In genomic region chr3:121064121-121064520, GRCh38 we compare ENCODE assay signal across 2 cellular contexts.
TF ChIP-seq lines count a peak whose summit lies in the region.

No MANE protein-coding gene starts in this region.

TF ChIP-seq in HCT116, 20 proteins besides CTCF, POLR2A, EP300 and RAD21:
- TF ChIP-seq REST (IDR thresholded peaks at IDR 0.05; ENCODE audit: low read depth) (no peak), SP1 (IDR thresholded peaks at IDR 0.05; ENCODE audit: low read depth) (no peak), ZNF274 (IDR thresholded peaks at IDR 0.05; ENCODE audit: low read depth, low read length) (no peak), CBX3 (IDR thresholded peaks at IDR 0.05; ENCODE audit: low read depth) (no peak), FOSL1 (IDR thresholded peaks at IDR 0.05; ENCODE audit: low read depth) (no peak), YY1 (IDR thresholded peaks at IDR 0.05; ENCODE audit: extremely low read depth, insufficient replicate concordance, low read depth, low read length) (no peak), ZFX (IDR thresholded peaks at IDR 0.05) (no peak), MAX (IDR thresholded peaks at IDR 0.05) (no peak), EZH2 (IDR thresholded peaks at IDR 0.05) (no peak), EGR1 (IDR thresholded peaks at IDR 0.05; ENCODE audit: low read depth) (no peak), ELF1 (IDR thresholded peaks at IDR 0.05; ENCODE audit: borderline replicate concordance, low read depth) (no peak), SIN3A (IDR thresholded peaks at IDR 0.05; ENCODE audit: low read depth) (no peak), TCF7L2 (IDR thresholded peaks at IDR 0.05; ENCODE audit: borderline replicate concordance, extremely low read depth, insufficient read depth, insufficient read length) (no peak), POLR2AphosphoS5 (IDR thresholded peaks at IDR 0.05; ENCODE audit: low read depth, low read length) (no peak), EZH2phosphoT487 (IDR thresholded peaks at IDR 0.05; ENCODE audit: borderline replicate concordance) (no peak), CEBPB (IDR thresholded peaks at IDR 0.05; ENCODE audit: low read depth) (no peak), JUND (IDR thresholded peaks at IDR 0.05) (no peak)
TF ChIP-seq in HCT116: peak in this region for 0.

TF ChIP-seq in H1, 55 proteins besides CTCF, POLR2A, EP300 and RAD21:
- no peak for TF ChIP-seq JUN (IDR thresholded peaks at IDR 0.05; ENCODE audit: low read depth, low read length)
- no peak for TF ChIP-seq TCF12 (IDR thresholded peaks at IDR 0.05; ENCODE audit: low read depth, low read length)
- TF ChIP-seq MAFK (IDR thresholded peaks at IDR 0.05; ENCODE audit: low read depth, low read length), result no peak
- TF ChIP-seq YY1 (IDR thresholded peaks at IDR 0.05; ENCODE audit: low read depth, low read length), result no peak
- no peak for TF ChIP-seq RXRA (IDR thresholded peaks at IDR 0.05; ENCODE audit: insufficient read depth, low read depth, low read length)
- no peak for TF ChIP-seq HDAC2 (IDR thresholded peaks at IDR 0.05; ENCODE audit: borderline replicate concordance in 1 of 2, low read depth in 2 of 2, low read length in 2 of 2)
- TF ChIP-seq CHD1 (IDR thresholded peaks at IDR 0.05; ENCODE audit: low read depth, low read length), result no peak
- no peak for TF ChIP-seq ZNF274 (IDR thresholded peaks at IDR 0.05; ENCODE audit: borderline replicate concordance, extremely low read depth, low read length)
- no peak for TF ChIP-seq GABPA (IDR thresholded peaks at IDR 0.05; ENCODE audit: borderline replicate concordance, insufficient read depth, low read length)
- no peak for TF ChIP-seq SIX5 (IDR thresholded peaks at IDR 0.05; ENCODE audit: low read depth, low read length)
- TF ChIP-seq CREB1 (IDR thresholded peaks at IDR 0.05), result no peak
- TF ChIP-seq KDM4A (IDR thresholded peaks at IDR 0.05; ENCODE audit: low read depth, low read length, severe bottlenecking), result no peak
- TF ChIP-seq TEAD4 (IDR thresholded peaks at IDR 0.05; ENCODE audit: low read depth, low read length), result no peak
- no peak for TF ChIP-seq SP4 (IDR thresholded peaks at IDR 0.05; ENCODE audit: low read length)
- TF ChIP-seq HDAC6 (IDR thresholded peaks at IDR 0.05; ENCODE audit: low read depth, low read length), result no peak
- no peak for TF ChIP-seq ASH2L (IDR thresholded peaks at IDR 0.05; ENCODE audit: low read length)
- no peak for TF ChIP-seq SIRT6 (IDR thresholded peaks at IDR 0.05; ENCODE audit: low read length)
- no peak for TF ChIP-seq KDM1A (IDR thresholded peaks at IDR 0.05; ENCODE audit: borderline replicate concordance, low read length)
